33 cellular contexts compared by ENCODE assay signal in genomic region chr17:64472564-64472963, GRCh38. TPM values are rescaled to one million over a fixed set of nuclear protein-coding genes. Genes with fewer than 3 reads are reported as not detected.
"Had no signal": no experiment of that assay in that cellular context is flagged by ENCODE, and none has a peak within 500 bp of the region (broad histone marks: within the 10 kb centered on the region; RNA-seq: fewer than 3 reads in every experiment).

No MANE protein-coding gene starts in this region.

- H3K27me3 Mint-ChIP-seq: activated naive CD8-positive, alpha-beta T cell; type B pancreatic cell had no signal

- H3K4me3 ChIP-seq: body of pancreas, colonic mucosa, dorsolateral prefrontal cortex, psoas muscle, smooth muscle cell, thoracic aorta, uterus had no signal

- H3K4me1 Mint-ChIP-seq: immature natural killer cell, mesothelial cell of epicardium had no signal

- H2AFZ ChIP-seq: parathyroid adenoma had no signal

- H3K4me1 ChIP-seq: body of pancreas, colonic mucosa, parathyroid adenoma, psoas muscle, uterus had no signal

- FAIRE-seq: kidney, TTC549 had no signal

- H3K4me3 Mint-ChIP-seq: activated naive CD8-positive, alpha-beta T cell; activated T-cell treated with anti-CD3 and anti-CD28 coated beads, Interleukin-2, amount 50 U/mL, for 72 hours; immature natural killer cell; mesothelial cell of epicardium; naive thymus-derived CD4-positive, alpha-beta T cell; T-helper 1 cell treated with Interleukin-12 subunit alpha and Interleukin-12 subunit beta and Interleukin-4 antibody, amounts not matched to agents 30 μg/mL and 1 μg/mL, for 36 hours; type B pancreatic cell had no signal

- H3K9me3 Mint-ChIP-seq: activated T-cell treated with anti-CD3 and anti-CD28 coated beads, Interleukin-2, amount 50 U/mL, for 72 hours; immature natural killer cell; mesothelial cell of epicardium; naive thymus-derived CD4-positive, alpha-beta T cell; T-helper 1 cell treated with Interleukin-12 subunit alpha and Interleukin-12 subunit beta and Interleukin-4 antibody, amounts not matched to agents 30 μg/mL and 1 μg/mL, for 36 hours; type B pancreatic cell had no signal

- H3K9me3 ChIP-seq: body of pancreas, colonic mucosa, psoas muscle, thoracic aorta, uterus had no signal

- H3K36me3 ChIP-seq: colonic mucosa, thoracic aorta, uterus had no signal

- H3K4me2 ChIP-seq: smooth muscle cell had no signal

- H3K27ac ChIP-seq: body of pancreas, colonic mucosa, dorsolateral prefrontal cortex, parathyroid adenoma, psoas muscle, thoracic aorta, uterus, VCaP had no signal

- H3K9ac ChIP-seq: parathyroid adenoma had no signal

- H3K27me3 ChIP-seq: body of pancreas, colonic mucosa, dorsolateral prefrontal cortex, uterus had no signal

- H3K79me2 ChIP-seq: parathyroid adenoma had no signal

- ATAC-seq: activated T-cell treated with anti-CD3 and anti-CD28 coated beads, Interleukin-2, amount 50 U/mL, for 72 hours; body of pancreas; left colon; naive thymus-derived CD4-positive, alpha-beta T cell; psoas muscle; stimulated activated naive CD8-positive, alpha-beta T cell treated with anti-CD3 and anti-CD28 coated beads, Interleukin-15, Interleukin-2, amounts not matched to agents 100 U/mL and 50 U/mL, for 24 hours had no signal

- DNase-seq: activated CD4-positive, alpha-beta T cell treated with anti-CD3 and anti-CD28 coated beads for 4 hours; activated CD4-positive, alpha-beta T cell treated with anti-CD3 and anti-CD28 coated beads, Interleukin-2, amount 50 U/mL, for 4 hours; activated naive CD4-positive, alpha-beta T cell treated with Interleukin-2 at 50 U/mL for 16 hours; activated T-cell treated with anti-CD3 and anti-CD28 coated beads for 4 hours; activated T-cell treated with anti-CD3 and anti-CD28 coated beads, Interleukin-2, amount 50 U/mL, for 72 hours; anterior cingulate cortex; body of pancreas; colonic mucosa; dorsolateral prefrontal cortex; effector memory CD4-positive, alpha-beta T cell; erythroblast; head of caudate nucleus; hippocampal formation; immature natural killer cell; kidney; left colon; naive thymus-derived CD4-positive, alpha-beta T cell; nucleus accumbens; psoas muscle; stimulated activated CD4-positive, alpha-beta T cell treated with anti-CD3 and anti-CD28 coated beads, Interleukin-2, amount 100 ng/mL, for 24 hours; stimulated activated naive CD8-positive, alpha-beta T cell treated with anti-CD3 and anti-CD28 coated beads, Interleukin-15, Interleukin-2, amounts not matched to agents 100 U/mL and 50 U/mL, for 24 hours; T-helper 9 cell; uterus had no signal

- H3K27ac Mint-ChIP-seq: activated naive CD8-positive, alpha-beta T cell; activated T-cell treated with anti-CD3 and anti-CD28 coated beads, Interleukin-2, amount 50 U/mL, for 72 hours; immature natural killer cell; mesothelial cell of epicardium; T-helper 1 cell treated with Interleukin-12 subunit alpha and Interleukin-12 subunit beta and Interleukin-4 antibody, amounts not matched to agents 30 μg/mL and 1 μg/mL, for 36 hours; type B pancreatic cell had no signal

RNA-seq across cellular contexts. Expression of gene MILR1, which starts 23.6 kb away (rescaled TPM):
- total RNA-seq: smooth muscle cell had no signal
- polyA plus RNA-seq: naive thymus-derived CD4-positive, alpha-beta T cell; neural cell; smooth muscle cell had no signal
